1 cellular context compared by ENCODE assay signal in the genomic region with DNA sequence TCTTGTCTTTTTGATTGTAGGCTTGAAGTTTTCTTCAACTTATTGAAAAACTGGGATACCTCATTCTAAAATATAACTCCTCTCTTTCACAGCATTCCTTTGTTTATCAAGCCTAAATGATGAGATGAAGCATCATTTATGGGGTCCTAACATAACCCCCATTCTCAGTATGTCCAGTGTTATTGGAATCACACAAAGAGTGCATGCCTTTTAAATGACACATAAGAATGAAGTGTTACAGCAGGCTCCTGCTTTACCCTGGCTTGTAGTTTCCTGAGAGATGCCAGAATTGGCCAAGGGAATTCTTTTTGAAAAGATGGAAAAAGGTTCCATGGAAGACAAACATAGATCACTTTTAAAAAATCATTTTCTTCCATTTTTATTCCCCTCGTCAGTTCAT.
TF ChIP-seq lines count a peak whose summit lies in the region.

No MANE protein-coding gene starts in this region.

TF ChIP-seq in SK-N-SH treated with all-trans-retinoic acid at 6 μM for 48 hours, 23 proteins besides CTCF, POLR2A, EP300 and RAD21 (continued from another document):
- TF ChIP-seq PATZ1 (CRISPR knock-in tag; IDR thresholded peaks at IDR 0.05; ENCODE audit: borderline replicate concordance) (no peak), ZNF8 (CRISPR knock-in tag; IDR thresholded peaks at IDR 0.05) (no peak), BACH2 (CRISPR knock-in tag; IDR thresholded peaks at IDR 0.05; ENCODE audit: borderline replicate concordance) (no peak), OSR1 (CRISPR knock-in tag; IDR thresholded peaks at IDR 0.05) (no peak), TCF4 (CRISPR knock-in tag; IDR thresholded peaks at IDR 0.05; ENCODE audit: borderline replicate concordance) (no peak), ZC3H10 (CRISPR knock-in tag; IDR thresholded peaks at IDR 0.05) (no peak)
